Comparison of ENCODE assay signal across 33 cellular contexts in the genomic region with DNA sequence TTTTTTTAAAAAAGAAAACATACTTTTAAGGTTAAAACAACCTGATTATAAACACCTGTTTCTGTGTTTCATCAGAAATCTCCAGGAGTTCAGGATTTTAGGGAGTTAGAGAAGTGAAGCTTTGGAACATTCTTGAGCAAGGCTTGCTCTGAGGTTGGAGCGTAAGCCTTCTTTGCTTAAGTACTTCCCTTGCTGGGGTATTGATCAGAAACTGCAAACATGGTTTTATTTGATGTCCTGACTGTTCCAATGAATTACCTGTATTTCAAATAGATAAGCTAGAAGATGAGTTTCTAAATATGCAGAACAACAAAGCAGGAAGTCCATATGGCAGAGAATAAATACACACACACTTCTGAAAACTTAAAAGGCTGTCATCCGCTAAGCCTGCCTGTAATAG.
"Had no signal": no experiment of that assay in that cellular context is flagged by ENCODE, and none has a peak within 500 bp of the region (broad histone marks: within the 10 kb centered on the region; RNA-seq: fewer than 3 reads in every experiment).

No MANE protein-coding gene starts in this region.

- H3K9me3 ChIP-seq: adrenal gland, body of pancreas, breast epithelium had no signal

- H3K27me3 ChIP-seq: adrenal gland, body of pancreas, brain microvascular endothelial cell, breast epithelium had no signal

- DNase-seq: activated B cell treated with CpG ODN at 0.5 μM for 24 hours; activated CD4-positive, alpha-beta memory T cell treated with anti-CD3 and anti-CD28 coated beads for 36 hours; activated CD4-positive, alpha-beta T cell treated with anti-CD3 and anti-CD28 coated beads for 4 hours; activated CD4-positive, alpha-beta T cell treated with anti-CD3 and anti-CD28 coated beads, Interleukin-2, amount 10 ng/mL, durations not matched to agents 24 days and 14 days; activated CD4-positive, alpha-beta T cell treated with anti-CD3 and anti-CD28 coated beads, Interleukin-2, amount 50 U/mL, for 1 hour; activated CD4-positive, alpha-beta T cell treated with anti-CD3 and anti-CD28 coated beads, Interleukin-2, amount 50 U/mL, for 4 hours; activated CD4-positive, CD25-positive, alpha-beta regulatory T cell treated with anti-CD3 and anti-CD28 coated beads, Interleukin-2, amount 50 U/mL, for 72 hours; activated CD8-positive, alpha-beta memory T cell treated with anti-CD3 and anti-CD28 coated beads, Interleukin-2, amount 50 U/mL, for 4 hours; activated CD8-positive, alpha-beta T cell treated with anti-CD3 and anti-CD28 coated beads for 36 hours; activated effector memory CD4-positive, alpha-beta T cell treated with anti-CD3 and anti-CD28 coated beads, Interleukin-2, amount 50 U/mL, for 16 hours; activated gamma-delta T cell treated with Interleukin-2 at 50 U/mL for 16 hours; activated naive CD4-positive, alpha-beta T cell; activated naive CD4-positive, alpha-beta T cell treated with anti-CD3 and anti-CD28 coated beads for 36 hours; activated naive CD4-positive, alpha-beta T cell treated with anti-CD3 and anti-CD28 coated beads, Interleukin-2, amount 50 U/mL, for 16 hours; activated naive CD8-positive, alpha-beta T cell treated with anti-CD3 and anti-CD28 coated beads for 36 hours; activated T-cell treated with anti-CD3 and anti-CD28 coated beads for 4 hours; activated T-cell treated with anti-CD3 and anti-CD28 coated beads, Interleukin-2, amount 50 U/mL, for 1 hour; activated T-cell treated with anti-CD3 and anti-CD28 coated beads, Interleukin-2, amount 50 U/mL, for 4 hours; activated T-cell treated with anti-CD3 and anti-CD28 coated beads, Interleukin-2, amount 50 U/mL, for 72 hours; adrenal gland; amniotic stem cell; aorta; body of pancreas; brain microvascular endothelial cell; central memory CD4-positive, alpha-beta T cell; T-helper 2 cell; T-helper 9 cell had no signal

- H3K36me3 ChIP-seq: adrenal gland, brain microvascular endothelial cell, breast epithelium had no signal

- ATAC-seq: activated CD8-positive, alpha-beta T cell treated with anti-CD3 and anti-CD28 coated beads for 36 hours; activated naive CD4-positive, alpha-beta T cell treated with anti-CD3 and anti-CD28 coated beads, Interleukin-2, amount 50 U/mL, for 72 hours; activated T-cell treated with anti-CD3 and anti-CD28 coated beads, Interleukin-2, amount 50 U/mL, for 4 hours; activated T-cell treated with anti-CD3 and anti-CD28 coated beads, Interleukin-2, amount 50 U/mL, for 72 hours; activated T-helper 17 cell treated with anti-CD3 and anti-CD28 coated beads, Interleukin-2, amount 50 U/mL, for 72 hours; body of pancreas had no signal

- H3K27ac ChIP-seq: adrenal gland, body of pancreas, brain microvascular endothelial cell, breast epithelium, VCaP had no signal

- FAIRE-seq: astrocyte, TTC549 had no signal

- H3K4me3 ChIP-seq: adrenal gland, body of pancreas, breast epithelium had no signal

- H3K4me1 ChIP-seq: adrenal gland, body of pancreas, breast epithelium had no signal
